Comparison of ENCODE assay signal across 8 cellular contexts in the genomic region with DNA sequence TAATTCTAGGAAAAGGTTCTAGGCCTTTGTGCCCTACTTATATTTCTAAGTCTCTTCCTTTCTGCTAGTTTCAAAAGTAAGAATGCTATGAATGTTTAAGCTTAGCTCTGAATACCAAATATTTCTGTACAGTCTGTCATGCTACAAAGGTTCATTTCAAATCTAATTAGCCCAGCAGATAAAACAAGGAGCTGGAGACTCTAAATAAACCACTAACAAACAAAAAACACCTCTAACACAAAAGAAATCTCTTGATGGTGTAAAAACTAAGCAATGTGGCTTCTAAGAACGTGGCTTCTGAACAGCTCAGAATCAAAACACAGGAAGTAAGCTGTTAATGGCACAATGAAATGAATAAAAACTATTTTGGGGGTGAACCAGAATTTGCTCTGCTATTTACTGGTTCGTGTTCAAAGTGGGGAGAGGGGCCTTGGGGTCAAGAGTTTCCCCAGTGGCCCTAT.
DNase-seq lines count a peak whose midpoint lies in the region; ATAC-seq and TF ChIP-seq lines count a peak whose summit lies in the region.

No MANE protein-coding gene starts in this region.

- H3K4me3 ChIP-seq in GM12865 (ENCODE audit: low read depth, low read length) (peak overlapping the region; percentile 37; the same call in 1 of the 2 replicates), Panc1 (ENCODE audit: low read depth in 2 of 2, low read length in 2 of 2) (no peak overlapping the region), choroid plexus epithelial cell (ENCODE audit: low read depth, low read length) (no peak overlapping the region)

- H3K9me3 ChIP-seq in Panc1 (ENCODE audit: control insufficient read depth, insufficient read depth, low read depth, low read length) = no peaks in the 10 kb centered on the region

- no TSS peak for BruUV-seq in Panc1 (replicated peaks; lab: Mats Ljungman, UMichigan)

- H3K4me1 ChIP-seq in Panc1 (ENCODE audit: control insufficient read depth, insufficient read depth, low read length) = peaks cover 58% of the 10 kb centered on the region

- in situ Hi-C loops in Panc1 (cut with HindIII; ENCODE audit: low pct_unique_long_range_greater_than_20kb, low sequenced_read_pairs) = no loop called here

- CTCF ChIA-PET in Panc1 (lab: Charles Lee) = no interaction called here

- POLR2A ChIA-PET in Panc1 (lab: Charles Lee) = interaction anchor here (0.5 to 1.5 kb wide), 4 partner anchors 27 to 177 kb away, joined by 5 to 8 read pairs (median 8); no protein-coding TSS in a partner anchor

- no peaks in the 10 kb centered on the region for H3K36me3 ChIP-seq in Panc1 (ENCODE audit: control insufficient read depth, insufficient read depth, low read length)

- intact Hi-C loops in Panc1 (cut with micrococcal nuclease; ENCODE audit: unreplicated experiment) = no loop called here

- no peak for TF ChIP-seq CTCF in GM12865 (IDR thresholded peaks at IDR 0.05; ENCODE audit: insufficient read depth, low read depth, low read length, missing control alignments)
- no peak for TF ChIP-seq CTCF in Panc1 (IDR thresholded peaks at IDR 0.05)
- no peak for TF ChIP-seq CTCF in choroid plexus epithelial cell (conservative IDR thresholded peaks at IDR 0.05; ENCODE audit: low read depth, low read length)
- TF ChIP-seq CTCF in osteocyte (IDR thresholded peaks at IDR 0.05) = no peak

- H3K27ac Mint-ChIP-seq in osteocyte (ENCODE audit: unreplicated experiment) = peak overlapping the region; percentile 90

- DNase-seq in GM12865 (ENCODE audit: low read depth) (peak; percentile 37), Panc1 (ENCODE audit: low read depth, low spot score) (no peak), choroid plexus epithelial cell (ENCODE audit: low read depth) (peak; percentile 31), osteocyte (ENCODE audit: extremely low spot score, unreplicated experiment) (no peak), anterior cingulate cortex (lab: John Stamatoyannopoulos, UW) (no peak), NCI-H69 (lab: John Stamatoyannopoulos, UW) (no peak)

- no peak for ATAC-seq in Panc1
- no peak for ATAC-seq in HG02970 (IDR thresholded peaks at IDR 0.05; ENCODE audit: low FRiP score, unreplicated experiment)
- ATAC-seq in GM19328 (IDR thresholded peaks at IDR 0.05; ENCODE audit: unreplicated experiment) = no peak

- no peak overlapping the region for H3K4me3 Mint-ChIP-seq in osteocyte (ENCODE audit: unreplicated experiment)

- H3K9me3 Mint-ChIP-seq in osteocyte (ENCODE audit: unreplicated experiment) = no peaks in the 10 kb centered on the region

- peak overlapping the region; percentile 100 for H3K27ac ChIP-seq in Panc1 (ENCODE audit: low read length)

- H3K4me1 Mint-ChIP-seq in osteocyte (ENCODE audit: unreplicated experiment) = peaks cover 33% of the 10 kb centered on the region

- no peaks in the 10 kb centered on the region for H3K27me3 Mint-ChIP-seq in osteocyte (ENCODE audit: unreplicated experiment)

- no peaks in the 10 kb centered on the region for H3K36me3 Mint-ChIP-seq in osteocyte (ENCODE audit: unreplicated experiment)

- no peaks in the 10 kb centered on the region for H3K27me3 ChIP-seq in Panc1 (ENCODE audit: control insufficient read depth, insufficient read depth, low read length)

Comparison
In these comparisons a context has a peak if more than half of its experiments do, and no peak if none do; other contexts are left out.
1. DNase-seq: peak in GM12865 (single experiment) and choroid plexus epithelial cell (single experiment); none in Panc1 (single experiment), osteocyte (single experiment), anterior cingulate cortex (0 of 58) and NCI-H69 (single experiment).